ENCODE assay signal across 17 cellular contexts in genomic region chr14:39218171-39218769, GRCh38. TPM values are rescaled to one million over a fixed set of nuclear protein-coding genes. Genes with fewer than 3 reads are reported as not detected.
DNase-seq lines count a peak whose midpoint lies in the region; ATAC-seq, FAIRE-seq and TF ChIP-seq lines count a peak whose summit lies in the region.
"Had no signal": no experiment of that assay in that cellular context is flagged by ENCODE, and none has a peak within 500 bp of the region (broad histone marks: within the 10 kb centered on the region; RNA-seq: fewer than 3 reads in every experiment).

No MANE protein-coding gene starts in this region.

- H3K27me3 Mint-ChIP-seq in activated T-cell treated with anti-CD3 and anti-CD28 coated beads, Interleukin-2, amount 50 U/mL, for 24 hours, result no peaks in the 10 kb centered on the region
- no peaks in the 10 kb centered on the region for H3K27me3 Mint-ChIP-seq in activated T-cell treated with anti-CD3 and anti-CD28 coated beads, Interleukin-2, amount 50 U/mL, for 4 hours (ENCODE audit: low read depth)
- no peaks in the 10 kb centered on the region for H3K27me3 Mint-ChIP-seq in type B pancreatic cell
- H3K27me3 Mint-ChIP-seq: natural killer cell treated with Interleukin-12 subunit alpha and Interleukin-12 subunit beta and Interleukin-15 and Interleukin-18, amount 100 ng/mL, for 72 hours had no signal

- no peak overlapping the region for H3K4me3 ChIP-seq in fibroblast of pulmonary artery (replicated peaks; ENCODE audit: low read depth, low read length)
- H3K4me3 ChIP-seq: skin epidermis, tibial artery had no signal

- no peaks in the 10 kb centered on the region for H3K9me3 Mint-ChIP-seq in activated T-cell treated with anti-CD3 and anti-CD28 coated beads, Interleukin-2, amount 50 U/mL, for 24 hours
- peaks cover 4% of the 10 kb centered on the region for H3K9me3 Mint-ChIP-seq in activated T-cell treated with anti-CD3 and anti-CD28 coated beads, Interleukin-2, amount 50 U/mL, for 4 hours
- H3K9me3 Mint-ChIP-seq in type B pancreatic cell, result peaks cover 5% of the 10 kb centered on the region
- H3K9me3 Mint-ChIP-seq: natural killer cell treated with Interleukin-12 subunit alpha and Interleukin-12 subunit beta and Interleukin-15 and Interleukin-18, amount 100 ng/mL, for 72 hours had no signal

- H3K4me1 Mint-ChIP-seq in activated T-cell treated with anti-CD3 and anti-CD28 coated beads, Interleukin-2, amount 50 U/mL, for 24 hours (ENCODE audit: low read depth), result peaks cover 23% of the 10 kb centered on the region
- peaks cover 8% of the 10 kb centered on the region for H3K4me1 Mint-ChIP-seq in activated T-cell treated with anti-CD3 and anti-CD28 coated beads, Interleukin-2, amount 50 U/mL, for 4 hours (ENCODE audit: low read depth)
- peaks cover 5% of the 10 kb centered on the region for H3K4me1 Mint-ChIP-seq in type B pancreatic cell (ENCODE audit: unreplicated experiment)

- TF ChIP-seq CTCF in fibroblast of pulmonary artery (IDR thresholded peaks at IDR 0.05; ENCODE audit: low read length, missing control alignments) (no peak), type B pancreatic cell (conservative IDR thresholded peaks at IDR 0.05) (no peak)

- no peak overlapping the region for H3K4me3 Mint-ChIP-seq in activated T-cell treated with anti-CD3 and anti-CD28 coated beads, Interleukin-2, amount 50 U/mL, for 24 hours
- no peak overlapping the region for H3K4me3 Mint-ChIP-seq in activated T-cell treated with anti-CD3 and anti-CD28 coated beads, Interleukin-2, amount 50 U/mL, for 4 hours
- no peak overlapping the region for H3K4me3 Mint-ChIP-seq in type B pancreatic cell
- H3K4me3 Mint-ChIP-seq: natural killer cell treated with Interleukin-12 subunit alpha and Interleukin-12 subunit beta and Interleukin-15 and Interleukin-18, amount 100 ng/mL, for 72 hours had no signal

- no peaks in the 10 kb centered on the region for H3K36me3 Mint-ChIP-seq in activated T-cell treated with anti-CD3 and anti-CD28 coated beads, Interleukin-2, amount 50 U/mL, for 24 hours (ENCODE audit: low read depth)
- H3K36me3 Mint-ChIP-seq in activated T-cell treated with anti-CD3 and anti-CD28 coated beads, Interleukin-2, amount 50 U/mL, for 4 hours (ENCODE audit: insufficient read depth), result no peaks in the 10 kb centered on the region
- no peaks in the 10 kb centered on the region for H3K36me3 Mint-ChIP-seq in type B pancreatic cell
- H3K36me3 Mint-ChIP-seq: natural killer cell treated with Interleukin-12 subunit alpha and Interleukin-12 subunit beta and Interleukin-15 and Interleukin-18, amount 100 ng/mL, for 72 hours had no signal

- no peak for DNase-seq in activated T-cell treated with anti-CD3 and anti-CD28 coated beads, Interleukin-2, amount 50 U/mL, for 24 hours
- no peak for DNase-seq in activated T-cell treated with anti-CD3 and anti-CD28 coated beads, Interleukin-2, amount 50 U/mL, for 4 hours
- DNase-seq in fibroblast of pulmonary artery (ENCODE audit: low read depth) (peak; percentile 68), type B pancreatic cell (ENCODE audit: extremely low spot score, unreplicated experiment) (no peak), GM12891 (ENCODE audit: insufficient read length, low spot score) (no peak)
- DNase-seq: activated CD4-positive, alpha-beta T cell treated with anti-CD3 and anti-CD28 coated beads for 4 hours; activated effector memory CD4-positive, alpha-beta T cell treated with anti-CD3 and anti-CD28 coated beads, Interleukin-2, amount 50 U/mL, for 16 hours; cerebellar nuclear complex; kidney; NCI-H187; NCI-H82; tibial artery had no signal

- TF ChIP-seq POLR2A in GM12891 (IDR thresholded peaks at IDR 0.05; ENCODE audit: low read depth, low read length), result no peak

- no peak for ATAC-seq in activated T-cell treated with anti-CD3 and anti-CD28 coated beads, Interleukin-2, amount 50 U/mL, for 4 hours
- ATAC-seq in SK-N-SH treated with all-trans-retinoic acid at 6 μM for 48 hours (peak; percentile 21; the same call in 1 of the 3 replicates), HG03565 (IDR thresholded peaks at IDR 0.05; ENCODE audit: unreplicated experiment) (no peak), HG03469 (IDR thresholded peaks at IDR 0.05; ENCODE audit: unreplicated experiment) (no peak)
- ATAC-seq: natural killer cell treated with Interleukin-12 subunit alpha and Interleukin-12 subunit beta and Interleukin-15 and Interleukin-18, amount 100 ng/mL, for 72 hours had no signal

- FAIRE-seq in GM12891 (lab: Jason Lieb, UNC), result no peak
- FAIRE-seq: kidney had no signal

- H3K27ac Mint-ChIP-seq in activated T-cell treated with anti-CD3 and anti-CD28 coated beads, Interleukin-2, amount 50 U/mL, for 24 hours, result peak overlapping the region; percentile 67
- peak overlapping the region; percentile 29 for H3K27ac Mint-ChIP-seq in type B pancreatic cell
- H3K27ac Mint-ChIP-seq: natural killer cell treated with Interleukin-12 subunit alpha and Interleukin-12 subunit beta and Interleukin-15 and Interleukin-18, amount 100 ng/mL, for 72 hours had no signal

TF ChIP-seq in SK-N-SH treated with all-trans-retinoic acid at 6 μM for 48 hours, 23 proteins besides CTCF, POLR2A, EP300 and RAD21 (continues in another document):
- TF ChIP-seq CSRNP3 (CRISPR knock-in tag; IDR thresholded peaks at IDR 0.05) (no peak), BACH2 (CRISPR knock-in tag; IDR thresholded peaks at IDR 0.05; ENCODE audit: borderline replicate concordance) (no peak), OSR1 (CRISPR knock-in tag; IDR thresholded peaks at IDR 0.05) (no peak), ZFP30 (CRISPR knock-in tag; IDR thresholded peaks at IDR 0.05) (no peak), ZNF8 (CRISPR knock-in tag; IDR thresholded peaks at IDR 0.05) (no peak), ESRRG (CRISPR knock-in tag; IDR thresholded peaks at IDR 0.05) (no peak), CSDC2 (CRISPR knock-in tag; IDR thresholded peaks at IDR 0.05) (no peak), ZFP3 (CRISPR knock-in tag; IDR thresholded peaks at IDR 0.05) (no peak), ZNF70 (CRISPR knock-in tag; IDR thresholded peaks at IDR 0.05) (no peak), PPARA (CRISPR knock-in tag; IDR thresholded peaks at IDR 0.05; ENCODE audit: borderline replicate concordance) (no peak), ZNF565 (CRISPR knock-in tag; conservative IDR thresholded peaks at IDR 0.05; ENCODE audit: low read depth) (no peak), ARNTL (CRISPR knock-in tag; IDR thresholded peaks at IDR 0.05; ENCODE audit: borderline replicate concordance, low read depth) (no peak), GLIS3 (CRISPR knock-in tag; IDR thresholded peaks at IDR 0.05) (no peak)

TF ChIP-seq in GM12891, 5 proteins besides CTCF, POLR2A, EP300 and RAD21:
- TF ChIP-seq SPI1 (IDR thresholded peaks at IDR 0.05; ENCODE audit: low read depth, low read length) (no peak), POU2F2 (IDR thresholded peaks at IDR 0.05; ENCODE audit: low read depth, low read length) (no peak), PAX5 (IDR thresholded peaks at IDR 0.05; ENCODE audit: insufficient read depth, low read length, severe bottlenecking) (no peak)

RNA-seq across cellular contexts. Expression of gene MIA2, which starts 15.4 kb away (rescaled TPM):
- total RNA-seq in activated T-cell treated with anti-CD3 and anti-CD28 coated beads, Interleukin-2, amount 50 U/mL, for 4 hours, result 10 to 100 TPM; 14.7 to 19.7 (median 14.8) TPM
- 23.5 and 37.6 TPM in 2 replicates for total RNA-seq in type B pancreatic cell (ENCODE audit: low replicate concordance)
- polyA plus RNA-seq in GM12891 (2012; ENCODE audit: low read depth, missing spikeins), result 5.0 TPM

RNA-seq across cellular contexts. Expression of gene PNN, which starts 43.2 kb away (rescaled TPM):
- total RNA-seq in activated T-cell treated with anti-CD3 and anti-CD28 coated beads, Interleukin-2, amount 50 U/mL, for 4 hours, result 100 to 1,000 TPM in 2 of 3 donors, 10 to 100 TPM in 1; 99.2 to 107 (median 106) TPM
- total RNA-seq in type B pancreatic cell (ENCODE audit: low replicate concordance), result 74.3 and 95.7 TPM in 2 replicates
- polyA plus RNA-seq in GM12891 (2012; ENCODE audit: low read depth, missing spikeins), result 117 TPM

RNA-seq across cellular contexts. Expression of gene TRAPPC6B, which starts 48.1 kb away (rescaled TPM):
- total RNA-seq in activated T-cell treated with anti-CD3 and anti-CD28 coated beads, Interleukin-2, amount 50 U/mL, for 4 hours, result 10 to 100 TPM; 18.7 to 22.9 (median 22.6) TPM
- 19.0 and 19.5 TPM in 2 replicates for total RNA-seq in type B pancreatic cell (ENCODE audit: low replicate concordance)
- 12.8 TPM for polyA plus RNA-seq in GM12891 (2012; ENCODE audit: low read depth, missing spikeins)
